ENCODE assay signal across 20 cellular contexts in the genomic region with DNA sequence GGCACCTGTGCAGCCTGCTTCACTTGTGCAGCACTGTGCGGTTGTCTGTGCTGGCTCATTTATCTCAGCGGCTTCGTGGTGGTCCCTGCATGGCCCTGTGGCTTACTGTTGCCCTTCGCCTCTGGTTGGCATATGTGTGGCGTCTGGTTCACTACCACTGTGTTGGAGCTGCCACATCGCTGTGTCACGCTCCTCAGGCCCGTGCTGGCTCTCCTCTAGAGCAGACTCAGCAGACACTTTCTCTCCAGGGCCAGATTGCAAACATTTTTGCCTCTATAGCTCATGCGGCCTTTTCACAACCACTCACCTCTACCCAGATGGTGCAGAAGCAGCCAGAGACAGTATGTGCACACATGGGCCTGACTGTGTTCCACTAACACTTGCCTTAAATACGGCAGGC. TPM values are rescaled to one million over a fixed set of nuclear protein-coding genes. Genes with fewer than 3 reads are reported as not detected.
DNase-seq lines count a peak whose midpoint lies in the region; ATAC-seq, FAIRE-seq and TF ChIP-seq lines count a peak whose summit lies in the region.
"Had no signal": no experiment of that assay in that cellular context is flagged by ENCODE, and none has a peak within 500 bp of the region (broad histone marks: within the 10 kb centered on the region; RNA-seq: fewer than 3 reads in every experiment).

No MANE protein-coding gene starts in this region.

- H3K4me3 ChIP-seq in pancreas: no peak overlapping the region

- 95 to 97% methylated on average over 10 of the region's 10 CpGs for WGBS in pancreas, 2 donors

- intact Hi-C loops in pancreas (cut with DNase I): no loop called here

- H3K27ac Mint-ChIP-seq in activated T-cell treated with anti-CD3 and anti-CD28 coated beads, Interleukin-2, amount 50 U/mL, for 24 hours: peak overlapping the region; percentile 31

- H3K27me3 ChIP-seq in pancreas: no peaks in the 10 kb centered on the region

- DNase-seq in activated T-cell treated with anti-CD3 and anti-CD28 coated beads, Interleukin-2, amount 50 U/mL, for 24 hours: peak; percentile 16
- DNase-seq in activated T-cell treated with anti-CD3 and anti-CD28 coated beads for 4 hours (no peak), cerebellum (ENCODE audit: low spot score) (peak; percentile 45), pancreas (peak in 4 of 6 donors; percentile 9 to 35 (median 14))
- no peak for DNase-seq in stimulated activated naive CD4-positive, alpha-beta T cell treated with Interleukin-2 at 50 U/mL for 16 hours (lab: John Stamatoyannopoulos, UW)
- DNase-seq: 8988T; IMR-90; MV-4-11; NCI-H1105 treated with DMSO at 0.1 percent for 48 hours; NCI-H2029 treated with DMSO at 0.1 percent for 48 hours; NCI-H226; NCI-H524; NCI-H774; NK-92 treated with Interleukin-12 subunit alpha and Interleukin-12 subunit beta, amount 100 ng/mL, for 24 hours; SIG-M5 had no signal

- H3K36me3 Mint-ChIP-seq in activated T-cell treated with anti-CD3 and anti-CD28 coated beads, Interleukin-2, amount 50 U/mL, for 24 hours (ENCODE audit: low read depth): peaks cover 84% of the 10 kb centered on the region

- no peaks in the 10 kb centered on the region for H3K9me3 Mint-ChIP-seq in activated T-cell treated with anti-CD3 and anti-CD28 coated beads, Interleukin-2, amount 50 U/mL, for 24 hours

- ATAC-seq in pancreas: no peak
- no peak for ATAC-seq in HG03039 (IDR thresholded peaks at IDR 0.05; ENCODE audit: unreplicated experiment)
- ATAC-seq in GM21381 (IDR thresholded peaks at IDR 0.05; ENCODE audit: unreplicated experiment): no peak

- no peak for TF ChIP-seq CTCF in pancreas (IDR thresholded peaks at IDR 0.05)

- H3K27me3 Mint-ChIP-seq in activated T-cell treated with anti-CD3 and anti-CD28 coated beads, Interleukin-2, amount 50 U/mL, for 24 hours: no peaks in the 10 kb centered on the region

- peaks cover 0 to 75% (median 11%) of the 10 kb centered on the region in 3 donors for H3K36me3 ChIP-seq in pancreas

- peaks cover under 1 to 7% (median 7%) of the 10 kb centered on the region in 3 donors for H3K4me1 ChIP-seq in pancreas

- peaks cover 14% of the 10 kb centered on the region for H3K4me1 Mint-ChIP-seq in activated T-cell treated with anti-CD3 and anti-CD28 coated beads, Interleukin-2, amount 50 U/mL, for 24 hours (ENCODE audit: low read depth)
- H3K4me1 Mint-ChIP-seq: CD14-positive monocyte had no signal

- no peak for FAIRE-seq in pancreas (lab: Jason Lieb, UNC)
- FAIRE-seq: H54 had no signal

- no peak overlapping the region for H3K27ac ChIP-seq in pancreas
- H3K27ac ChIP-seq: RWPE1 had no signal

- no peaks in the 10 kb centered on the region for H3K9me3 ChIP-seq in pancreas

- no peak overlapping the region for H3K4me3 Mint-ChIP-seq in activated T-cell treated with anti-CD3 and anti-CD28 coated beads, Interleukin-2, amount 50 U/mL, for 24 hours
- H3K4me3 Mint-ChIP-seq: CD14-positive monocyte had no signal

RNA-seq across cellular contexts. Expression of a gene that starts 37.9 kb away (rescaled TPM):
- total RNA-seq in cerebellum (51.1 TPM), pancreas (10 to 100 TPM; 25.5 to 87.7 (median 33.6) TPM)
- 10 to 100 TPM; 32.2 to 66.8 TPM for polyA plus RNA-seq in pancreas

RNA-seq across cellular contexts. Expression of a gene that starts 43.0 kb away (rescaled TPM):
- total RNA-seq in cerebellum (31.1 TPM), pancreas (100 to 1,000 TPM in 4 of 6 donors, 10 to 100 TPM in 2; 65.7 to 471 (median 217) TPM)
- 100 to 1,000 TPM in 1 of 2 donors, 10 to 100 TPM in 1; 84.2 to 166 TPM for polyA plus RNA-seq in pancreas

Comparison
In these comparisons a context has a peak if more than half of its experiments do, and no peak if none do; other contexts are left out.
1. DNase-seq: peak in activated T-cell treated with anti-CD3 and anti-CD28 coated beads, Interleukin-2, amount 50 U/mL, for 24 hours (single experiment), cerebellum (single experiment) and pancreas (4 of 6); none in activated T-cell treated with anti-CD3 and anti-CD28 coated beads for 4 hours (single experiment) and stimulated activated naive CD4-positive, alpha-beta T cell treated with Interleukin-2 at 50 U/mL for 16 hours (single experiment).